ENCODE assay signal across 21 cellular contexts in genomic region chr6:89434954-89435353, GRCh38. TPM values are rescaled to one million over a fixed set of nuclear protein-coding genes. Genes with fewer than 3 reads are reported as not detected.
DNase-seq lines count a peak whose midpoint lies in the region; ATAC-seq and TF ChIP-seq lines count a peak whose summit lies in the region.
"Had no signal": no experiment of that assay in that cellular context is flagged by ENCODE, and none has a peak within 500 bp of the region (broad histone marks: within the 10 kb centered on the region; RNA-seq: fewer than 3 reads in every experiment).

No MANE protein-coding gene starts in this region.

- H3K36me3 ChIP-seq in HEK293 (ENCODE audit: control insufficient read depth in 2 of 2, insufficient read depth in 1 of 2, low read length in 2 of 2), result no peaks in the 10 kb centered on the region
- peaks cover 5% of the 10 kb centered on the region for H3K36me3 ChIP-seq in neuron (ENCODE audit: insufficient read depth, low read length)
- no peaks in the 10 kb centered on the region for H3K36me3 ChIP-seq in right lobe of liver
- H3K36me3 ChIP-seq in upper lobe of right lung, result no peaks in the 10 kb centered on the region
- H3K36me3 ChIP-seq: left lung had no signal

- TF ChIP-seq POLR2A in right lobe of liver (IDR thresholded peaks at IDR 0.05), result no peak

- DNase-seq in DMS 273 (lab: John Stamatoyannopoulos, UW; ENCODE audit: unreplicated experiment) (peak; percentile 58), DMS 273 treated with DMSO at 0.1 percent for 48 hours (lab: John Stamatoyannopoulos, UW) (no peak), cerebellar cortex (ENCODE audit: low spot score) (peak; percentile 81), nucleus accumbens (lab: John Stamatoyannopoulos, UW) (no peak), right lobe of liver (no peak), upper lobe of right lung (no peak)
- DNase-seq: activated CD4-positive, alpha-beta memory T cell treated with anti-CD3 and anti-CD28 coated beads for 36 hours; activated T-cell treated with anti-CD3 and anti-CD28 coated beads, Interleukin-2, amount 50 U/mL, for 1 hour; DMS53; left lung; SHP77 treated with DMSO at 0.1 percent for 48 hours; small intestine; stimulated activated CD8-positive, alpha-beta memory T cell treated with anti-CD3 and anti-CD28 coated beads, Interleukin-4, amount 100 ng/mL, for 48 hours; T-helper 1 cell had no signal

- WGBS in right lobe of liver (ENCODE audit: insufficient coverage, low coverage, low lambda C conversion rate, missing lambda C conversion rate), result 93% methylated on average over 3 of the region's 4 CpGs

- POLR2A ChIA-PET in HEK293 (lab: Yijun Ruan, JAX), result interaction anchor here (1.3 to 1.6 kb wide), 2 partner anchors 32 to 204 kb away, joined by 3 to 5 read pairs; partner anchors contain the start of gene LYRM2

- H3K27me3 ChIP-seq in neuron (ENCODE audit: insufficient read depth, low read length) (no peaks in the 10 kb centered on the region), right lobe of liver (no peaks in the 10 kb centered on the region), upper lobe of right lung (no peaks in the 10 kb centered on the region)
- H3K27me3 ChIP-seq: left lung had no signal

- no peak for ATAC-seq in right lobe of liver
- no peak for ATAC-seq in upper lobe of right lung
- ATAC-seq: activated naive CD4-positive, alpha-beta T cell treated with anti-CD3 and anti-CD28 coated beads, Interleukin-2, amount 50 U/mL, for 72 hours; left lung had no signal

- TF ChIP-seq CTCF in HEK293 (tag by site-specific recombination; IDR thresholded peaks at IDR 0.05) (no peak), right lobe of liver (IDR thresholded peaks at IDR 0.05) (no peak), upper lobe of right lung (IDR thresholded peaks at IDR 0.05) (no peak)

- intact Hi-C loops in right lobe of liver (cut with DNase I) (loop anchor here (5.0 kb wide), 1 partner anchor 177 kb away; no protein-coding TSS in a partner anchor), upper lobe of right lung (cut with DNase I) (loop anchor here (5.0 kb wide), 1 partner anchor 172 kb away; no protein-coding TSS in a partner anchor)

- H3K27ac ChIP-seq in HEK293 (ENCODE audit: extremely low read depth, low read depth, low read length), result no peak overlapping the region
- no peak overlapping the region for H3K27ac ChIP-seq in right lobe of liver
- H3K27ac ChIP-seq in upper lobe of right lung, result no peak overlapping the region
- H3K27ac ChIP-seq: 22Rv1, coronary artery, left lung, parathyroid adenoma had no signal

- H3K4me1 ChIP-seq in HEK293 (ENCODE audit: control insufficient read depth, insufficient read depth, low read length), result peaks cover 24% of the 10 kb centered on the region
- peaks cover 36% of the 10 kb centered on the region for H3K4me1 ChIP-seq in neuron (ENCODE audit: insufficient read depth, low read length)
- peaks cover 0 to 4% (median 0%) of the 10 kb centered on the region in 4 donors for H3K4me1 ChIP-seq in right lobe of liver
- H3K4me1 ChIP-seq in upper lobe of right lung, result peaks cover 13% of the 10 kb centered on the region

- H3K9me3 ChIP-seq in HEK293 (ENCODE audit: control insufficient read depth, insufficient read depth, low read depth, low read length), result no peaks in the 10 kb centered on the region
- no peaks in the 10 kb centered on the region for H3K9me3 ChIP-seq in neuron (ENCODE audit: low read length)
- no peaks in the 10 kb centered on the region for H3K9me3 ChIP-seq in right lobe of liver
- no peaks in the 10 kb centered on the region for H3K9me3 ChIP-seq in upper lobe of right lung
- H3K9me3 ChIP-seq: left lung had no signal

- H2AFZ ChIP-seq in neuron (ENCODE audit: low read depth, low read length), result no peak overlapping the region
- H2AFZ ChIP-seq: parathyroid adenoma had no signal

- CTCF ChIA-PET in HEK293 (lab: Yijun Ruan, JAX), result interaction anchor here (0.6 to 1.7 kb wide), 8 partner anchors 8 to 204 kb away, joined by 3 to 5 read pairs (median 4); partner anchors contain the start of gene LYRM2

- H3K4me3 ChIP-seq in HEK293 (ENCODE audit: low read depth, low read length), result no peak overlapping the region
- H3K4me3 ChIP-seq in neuron (ENCODE audit: low read length), result peak overlapping the region; percentile 9
- H3K4me3 ChIP-seq in right lobe of liver, result no peak overlapping the region
- H3K4me3 ChIP-seq in upper lobe of right lung, result no peak overlapping the region
- H3K4me3 ChIP-seq: left lung had no signal

TF ChIP-seq in HEK293, 187 proteins besides CTCF, POLR2A, EP300 and RAD21:
- TF ChIP-seq ZNF600 (tag by site-specific recombination; IDR thresholded peaks at IDR 0.05) (peak; percentile 25; the same call in 1 of the 2 replicates), ZNF623 (tag by site-specific recombination; IDR thresholded peaks at IDR 0.05) (no peak), ZNF677 (tag by site-specific recombination; IDR thresholded peaks at IDR 0.05) (no peak), KLF7 (tag by site-specific recombination; IDR thresholded peaks at IDR 0.05; ENCODE audit: borderline replicate concordance) (no peak)

RNA-seq across cellular contexts. Expression of gene ANKRD6, which starts 2.0 kb away (rescaled TPM):
- total RNA-seq in right lobe of liver (10 to 100 TPM in 2 of 6 experiments, 1 to 10 TPM in 4; 5.3 to 14.8 (median 8.3) TPM), upper lobe of right lung (20.2 TPM)
- total RNA-seq: HT-29 had no signal

RNA-seq across cellular contexts. Expression of gene RRAGD, which starts 22.9 kb away (rescaled TPM):
- total RNA-seq in right lobe of liver (10 to 100 TPM in 4 of 6 experiments, 1 to 10 TPM in 2; 7.1 to 18.7 (median 12.2) TPM), upper lobe of right lung (44.0 TPM)
- total RNA-seq: HT-29 had no signal

Comparison
In these comparisons a context has a peak if more than half of its experiments do, and no peak if none do; other contexts are left out.
1. DNase-seq: peak in DMS 273 (single experiment) and cerebellar cortex (single experiment); none in DMS 273 treated with DMSO at 0.1 percent for 48 hours (single experiment), nucleus accumbens (0 of 56), right lobe of liver (0 of 3) and upper lobe of right lung (single experiment).